ENCODE assay signal across 20 cellular contexts in the genomic region with DNA sequence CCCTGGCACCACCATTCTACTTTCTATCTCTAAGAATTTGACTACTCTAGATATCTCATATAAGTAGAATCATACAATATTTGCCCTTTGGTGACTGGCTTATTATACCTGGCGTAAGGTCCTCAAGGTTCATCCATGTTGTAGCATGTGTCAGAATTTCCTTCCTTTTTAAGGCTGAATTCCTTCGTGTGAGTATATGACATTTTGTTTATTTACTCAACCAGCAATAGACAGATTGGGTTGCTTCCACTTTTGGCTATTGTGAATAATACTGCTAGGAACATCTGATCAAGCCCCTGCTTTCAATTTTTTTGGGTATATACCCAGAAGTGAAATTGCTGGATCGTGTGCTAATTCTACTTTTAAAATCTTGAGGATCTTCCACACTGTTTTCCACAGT.
DNase-seq lines count a peak whose midpoint lies in the region; TF ChIP-seq lines count a peak whose summit lies in the region.
"Had no signal": no experiment of that assay in that cellular context is flagged by ENCODE, and none has a peak within 500 bp of the region (broad histone marks: within the 10 kb centered on the region; RNA-seq: fewer than 3 reads in every experiment).

No MANE protein-coding gene starts in this region.

- no peaks in the 10 kb centered on the region for H3K9me3 ChIP-seq in OCI-LY1 (ENCODE audit: low read length)
- H3K9me3 ChIP-seq: A549; BE2C; BLaER1 treated with 17β-estradiol and CSF1 and Interleukin-3, amounts not matched to agents 10 nM and 100 nM had no signal

- peak; percentile 12 for DNase-seq in ELR (ENCODE audit: low read depth)
- peak; percentile 22 for DNase-seq in iris pigment epithelial cell (ENCODE audit: low read depth)
- DNase-seq in HFFc6: no peak
- no peak for DNase-seq in UCSD-AML1 (lab: John Stamatoyannopoulos, UW; ENCODE audit: unreplicated experiment)
- DNase-seq in SIG-M5 (lab: John Stamatoyannopoulos, UW): no peak
- DNase-seq: 8988T; ACHN; AML-193; BE2C; CD4-positive, alpha-beta T cell; CD8-positive, alpha-beta memory T cell; DMS 273 treated with DMSO at 0.1 percent for 48 hours; DMS79; GM23248; H7; HCEC 1CT had no signal

- no peaks in the 10 kb centered on the region for H3K27me3 Mint-ChIP-seq in HFFc6 (ENCODE audit: insufficient read depth)

- H3K27ac ChIP-seq in OCI-LY1 (ENCODE audit: low read depth, low read length, poor library complexity, severe bottlenecking): no peak overlapping the region
- H3K27ac ChIP-seq: A549; BLaER1 treated with 17β-estradiol and CSF1 and Interleukin-3, amounts not matched to agents 10 nM and 100 nM; GM23248 had no signal

- 0 out of 2 replicates have a peak overlapping the region, but pooled peaks have one; percentile 25 for H2AFZ ChIP-seq in OCI-LY1 (ENCODE audit: low read length)
- H2AFZ ChIP-seq: GM23248 had no signal

- H4K20me1 ChIP-seq in OCI-LY1 (ENCODE audit: insufficient read depth, low read length): no peaks in the 10 kb centered on the region
- H4K20me1 ChIP-seq: BLaER1 treated with 17β-estradiol and CSF1 and Interleukin-3, amounts not matched to agents 10 nM and 100 nM had no signal

- H3K9me2 ChIP-seq in OCI-LY1 (ENCODE audit: low read depth, low read length): no peaks in the 10 kb centered on the region

- peaks cover 43% of the 10 kb centered on the region for H3K4me1 Mint-ChIP-seq in HFFc6 (ENCODE audit: low read depth)

- H3K79me2 ChIP-seq in OCI-LY1 (ENCODE audit: insufficient read depth, low read length): no peaks in the 10 kb centered on the region

- H3K36me3 ChIP-seq in OCI-LY1 (ENCODE audit: insufficient read depth, low read length): no peaks in the 10 kb centered on the region
- H3K36me3 ChIP-seq: BE2C; BLaER1 treated with 17β-estradiol and CSF1 and Interleukin-3, amounts not matched to agents 10 nM and 100 nM had no signal

- peaks cover 43% of the 10 kb centered on the region for H3K4me1 ChIP-seq in OCI-LY1 (ENCODE audit: insufficient read depth, low read length, severe bottlenecking)

- no peaks in the 10 kb centered on the region for H3K9me3 Mint-ChIP-seq in HFFc6

- H3K4me2 ChIP-seq in OCI-LY1 (ENCODE audit: low read length): no peak overlapping the region
- H3K4me2 ChIP-seq: A549; BLaER1 treated with 17β-estradiol and CSF1 and Interleukin-3, amounts not matched to agents 10 nM and 100 nM had no signal

- no peaks in the 10 kb centered on the region for H3F3A ChIP-seq in OCI-LY1 (ENCODE audit: insufficient read depth, low read length)

- H3K4me3 ChIP-seq in OCI-LY1 (ENCODE audit: low read depth, low read length, poor library complexity, severe bottlenecking): no peak overlapping the region
- H3K4me3 ChIP-seq: A549; BLaER1 treated with 17β-estradiol and CSF1 and Interleukin-3, amounts not matched to agents 10 nM and 100 nM; GM23248 had no signal

- TF ChIP-seq CTCF in OCI-LY1 (IDR thresholded peaks at IDR 0.05; ENCODE audit: low read length) (no peak), HFFc6 (IDR thresholded peaks at IDR 0.05) (no peak)

- no peaks in the 10 kb centered on the region for H3K36me3 Mint-ChIP-seq in HFFc6 (ENCODE audit: low read depth)
- H3K36me3 Mint-ChIP-seq: CD8-positive, alpha-beta memory T cell had no signal

- H3K27ac Mint-ChIP-seq in HFFc6: no peak overlapping the region
- H3K27ac Mint-ChIP-seq: CD14-positive monocyte; CD4-positive, alpha-beta T cell; CD8-positive, alpha-beta memory T cell had no signal

- H3K27me3 ChIP-seq in OCI-LY1 (ENCODE audit: insufficient read depth, low read length): no peaks in the 10 kb centered on the region
- H3K27me3 ChIP-seq: BLaER1 treated with 17β-estradiol and CSF1 and Interleukin-3, amounts not matched to agents 10 nM and 100 nM had no signal

- H3K9ac ChIP-seq in OCI-LY1 (ENCODE audit: low read length): no peak overlapping the region
- H3K9ac ChIP-seq: BLaER1 treated with 17β-estradiol and CSF1 and Interleukin-3, amounts not matched to agents 10 nM and 100 nM; GM23248 had no signal

- H3K4me3 Mint-ChIP-seq in HFFc6: no peak overlapping the region
- H3K4me3 Mint-ChIP-seq: CD14-positive monocyte; CD4-positive, alpha-beta T cell; CD8-positive, alpha-beta memory T cell had no signal

Comparison
In these comparisons a context has a peak if more than half of its experiments do, and no peak if none do; other contexts are left out.
1. DNase-seq: peak in ELR (single experiment) and iris pigment epithelial cell (single experiment); none in HFFc6 (single experiment), UCSD-AML1 (single experiment) and SIG-M5 (single experiment).